In genomic region chr6:26054659-26054936, GRCh38 we compare ENCODE assay signal across 8 cellular contexts. TPM values are rescaled to one million over a fixed set of nuclear protein-coding genes. Genes with fewer than 3 reads are reported as not detected.
DNase-seq lines count a peak whose midpoint lies in the region; ATAC-seq, FAIRE-seq and TF ChIP-seq lines count a peak whose summit lies in the region.

No MANE protein-coding gene starts in this region.

- peaks cover 18% of the 10 kb centered on the region for H3K4me1 Mint-ChIP-seq in progenitor cell of endocrine pancreas (ENCODE audit: low read depth)

- H3K4me3 Mint-ChIP-seq in progenitor cell of endocrine pancreas (ENCODE audit: low read depth): peak overlapping the region; percentile 84

- DNase-seq in GM18507 (ENCODE audit: extremely low spot score, insufficient read length, low read depth) (no peak), Panc1 (ENCODE audit: low read depth, low spot score) (no peak), progenitor cell of endocrine pancreas (ENCODE audit: low spot score, unreplicated experiment) (no peak), GM13976 (ENCODE audit: low spot score) (no peak), AG08396 (ENCODE audit: low spot score) (no peak), superior temporal gyrus (ENCODE audit: extremely low spot score) (no peak)

- no TSS peak for BruUV-seq in Panc1 (replicated peaks; lab: Mats Ljungman, UMichigan)

- no peaks in the 10 kb centered on the region for H3K9me3 Mint-ChIP-seq in progenitor cell of endocrine pancreas (ENCODE audit: low read depth)

- H3K4me3 ChIP-seq in Panc1 (ENCODE audit: low read depth in 2 of 2, low read length in 2 of 2): peak overlapping the region; percentile 80 to 92
- peak overlapping the region; percentile 58 to 79 for H3K4me3 ChIP-seq in esophagus (ENCODE audit: low read depth in 1 of 2, low read length in 2 of 2)

- intact Hi-C loops in Panc1 (cut with micrococcal nuclease; ENCODE audit: unreplicated experiment): no loop called here

- no peaks in the 10 kb centered on the region for H3K27me3 ChIP-seq in Panc1 (ENCODE audit: control insufficient read depth, insufficient read depth, low read length)
- no peaks in the 10 kb centered on the region for H3K27me3 ChIP-seq in esophagus (ENCODE audit: control insufficient read depth in 1 of 2, insufficient read depth in 2 of 2, low read length in 2 of 2)

- H3K27ac ChIP-seq in Panc1 (ENCODE audit: low read length): peak overlapping the region; percentile 100
- H3K27ac ChIP-seq in esophagus (ENCODE audit: low read depth in 2 of 2, low read length in 1 of 2): peak overlapping the region; percentile 95 to 96

- peaks cover 21% of the 10 kb centered on the region for H3K4me1 ChIP-seq in Panc1 (ENCODE audit: control insufficient read depth, insufficient read depth, low read length)
- no peaks in the 10 kb centered on the region for H3K4me1 ChIP-seq in esophagus (ENCODE audit: control insufficient read depth in 2 of 2, insufficient read depth in 2 of 2, low read length in 1 of 2)

- in situ Hi-C loops in Panc1 (cut with HindIII; ENCODE audit: low pct_unique_long_range_greater_than_20kb, low sequenced_read_pairs): no loop called here
- in situ Hi-C loops in GM13976 (cut with MboI; ENCODE audit: low sequenced_read_pairs, unreplicated experiment): loop anchor here (10.0 kb wide), 1 partner anchor 140 kb away; a partner anchor contains a TSS

- no peak for TF ChIP-seq CTCF in Panc1 (IDR thresholded peaks at IDR 0.05)
- no peak for TF ChIP-seq CTCF in progenitor cell of endocrine pancreas (IDR thresholded peaks at IDR 0.05; ENCODE audit: unreplicated experiment)
- TF ChIP-seq CTCF in GM13976 (IDR thresholded peaks at IDR 0.05; ENCODE audit: borderline replicate concordance, control extremely low read depth, extremely low read depth, insufficient read depth, missing control alignments): no peak

- no peak for ATAC-seq in Panc1
- ATAC-seq in HG02642 (IDR thresholded peaks at IDR 0.05; ENCODE audit: poor library complexity, unreplicated experiment): no peak

- H3K9me3 ChIP-seq in Panc1 (ENCODE audit: control insufficient read depth, insufficient read depth, low read depth, low read length) (no peaks in the 10 kb centered on the region), esophagus (ENCODE audit: control insufficient read depth in 2 of 2, insufficient read depth in 1 of 2, low read depth in 1 of 2, low read length in 1 of 2) (no peaks in the 10 kb centered on the region)

- 1 to 7% methylated on average over 6 of the region's 6 CpGs for WGBS in esophagus, 2 donors

- no peaks in the 10 kb centered on the region for H3K36me3 Mint-ChIP-seq in progenitor cell of endocrine pancreas (ENCODE audit: insufficient read depth)

- H3K36me3 ChIP-seq in Panc1 (ENCODE audit: control insufficient read depth, insufficient read depth, low read length) (no peaks in the 10 kb centered on the region; the same call in 1 of the 2 replicates), esophagus (ENCODE audit: control insufficient read depth in 2 of 2, insufficient read depth in 2 of 2, low read length in 1 of 2) (no peaks in the 10 kb centered on the region)

- H3K27ac Mint-ChIP-seq in progenitor cell of endocrine pancreas: peak overlapping the region; percentile 98

- peak; percentile 52 for FAIRE-seq in GM18507 (lab: Jason Lieb, UNC)

- POLR2A ChIA-PET in Panc1 (lab: Charles Lee): no interaction called here

- CTCF ChIA-PET in Panc1 (lab: Charles Lee): no interaction called here

- no peaks in the 10 kb centered on the region for H3K27me3 Mint-ChIP-seq in progenitor cell of endocrine pancreas

RNA-seq across cellular contexts. Expression of gene HFE, which starts 32.6 kb away (rescaled TPM):
- total RNA-seq in Panc1 (2021; ENCODE audit: unreplicated experiment): 12.1 TPM
- 17.7 TPM for polyA plus RNA-seq in Panc1 (2012; ENCODE audit: insufficient read length)
- 1 to 10 TPM; 2.2 to 2.6 TPM for polyA plus RNA-seq in esophagus
- total RNA-seq in progenitor cell of endocrine pancreas: 1.1 and 1.8 TPM in 2 replicates
